ENCODE assay signal across 7 cellular contexts in genomic region chr3:12994357-12994606, GRCh38.
DNase-seq lines count a peak whose midpoint lies in the region; ATAC-seq and TF ChIP-seq lines count a peak whose summit lies in the region.

No MANE protein-coding gene starts in this region.

- H3K4me1 Mint-ChIP-seq in memory B cell (peaks cover 59% of the 10 kb centered on the region), type B pancreatic cell (ENCODE audit: unreplicated experiment) (peaks cover 15% of the 10 kb centered on the region)

- H3K36me3 ChIP-seq in KMS-11 (ENCODE audit: insufficient read depth), result no peaks in the 10 kb centered on the region

- peak overlapping the region; percentile 54; the same call in 1 of the 2 replicates for H3K4me2 ChIP-seq in KMS-11

- H3K4me3 Mint-ChIP-seq in memory B cell (peak overlapping the region; percentile 92), type B pancreatic cell (peak overlapping the region; percentile 93)

- peak in 3 of 61 donors; percentile 29 to 68 (median 50) for DNase-seq in caudate nucleus (lab: John Stamatoyannopoulos, UW)
- no peak for DNase-seq in memory B cell (ENCODE audit: low spot score in 2 of 2)
- DNase-seq in type B pancreatic cell (ENCODE audit: extremely low spot score, unreplicated experiment), result no peak
- no peak for DNase-seq in A172 (ENCODE audit: low spot score)

- ATAC-seq in GM19023 (IDR thresholded peaks at IDR 0.05; ENCODE audit: unreplicated experiment) (peak; percentile 37), memory B cell (ENCODE audit: low read depth) (no peak), GM21381 (IDR thresholded peaks at IDR 0.05; ENCODE audit: unreplicated experiment) (no peak)

- H3K27me3 Mint-ChIP-seq in memory B cell (no peaks in the 10 kb centered on the region), type B pancreatic cell (peaks cover 38% of the 10 kb centered on the region)

- no peaks in the 10 kb centered on the region for H3K9me3 Mint-ChIP-seq in memory B cell
- no peaks in the 10 kb centered on the region for H3K9me3 Mint-ChIP-seq in type B pancreatic cell

- H3K27ac Mint-ChIP-seq in memory B cell (peak overlapping the region; percentile 96), type B pancreatic cell (no peak overlapping the region)

- no peak overlapping the region; the same call in 1 of the 2 replicates for H3K27ac ChIP-seq in KMS-11
- peak overlapping the region; percentile 91 for H3K27ac ChIP-seq in caudate nucleus (ENCODE audit: low read depth, low read length)

- H2AFZ ChIP-seq in KMS-11 (ENCODE audit: low read depth), result peak overlapping the region; percentile 14; the same call in 1 of the 2 replicates

- H3K36me3 Mint-ChIP-seq in memory B cell, result peaks cover 15% of the 10 kb centered on the region
- H3K36me3 Mint-ChIP-seq in type B pancreatic cell, result no peaks in the 10 kb centered on the region

- peaks cover 5% of the 10 kb centered on the region for H3K4me1 ChIP-seq in KMS-11 (ENCODE audit: low read depth, poor library complexity, severe bottlenecking)

- H4K20me1 ChIP-seq in KMS-11 (ENCODE audit: insufficient read depth), result no peaks in the 10 kb centered on the region

- peak overlapping the region; percentile 41 for H3K9ac ChIP-seq in KMS-11

- H3K4me3 ChIP-seq in KMS-11 (IDR thresholded peaks at IDR 0.05; ENCODE audit: insufficient read depth, low read depth, low read length), result no peak overlapping the region

- H3K27me3 ChIP-seq in KMS-11 (ENCODE audit: insufficient read depth, low read depth), result no peaks in the 10 kb centered on the region

- no peaks in the 10 kb centered on the region for H3K79me2 ChIP-seq in KMS-11 (ENCODE audit: insufficient read depth, low read depth)

- TF ChIP-seq CTCF in KMS-11 (conservative IDR thresholded peaks at IDR 0.05; ENCODE audit: low read depth, low read length), result no peak
- TF ChIP-seq CTCF in type B pancreatic cell (conservative IDR thresholded peaks at IDR 0.05), result no peak
